ENCODE assay signal across 9 cellular contexts in genomic region chr6:158818008-158818579, GRCh38. TPM values are rescaled to one million over a fixed set of nuclear protein-coding genes. Genes with fewer than 3 reads are reported as not detected.
DNase-seq lines count a peak whose midpoint lies in the region; ATAC-seq, FAIRE-seq and TF ChIP-seq lines count a peak whose summit lies in the region.
"Had no signal": no experiment of that assay in that cellular context is flagged by ENCODE, and none has a peak within 500 bp of the region (broad histone marks: within the 10 kb centered on the region; RNA-seq: fewer than 3 reads in every experiment).

No MANE protein-coding gene starts in this region.

- peaks cover 2% of the 10 kb centered on the region for H3K36me3 ChIP-seq in neuron (ENCODE audit: insufficient read depth, low read length)
- H3K36me3 ChIP-seq in suprapubic skin = no peaks in the 10 kb centered on the region

- H3K4me1 ChIP-seq in neuron (ENCODE audit: insufficient read depth, low read length) = peaks cover 20% of the 10 kb centered on the region
- H3K4me1 ChIP-seq in suprapubic skin = peaks cover 51% of the 10 kb centered on the region

- TF ChIP-seq EP300 in suprapubic skin (IDR thresholded peaks at IDR 0.05) = no peak

- H3K4me3 ChIP-seq in fibroblast of villous mesenchyme (ENCODE audit: low read depth, low read length) = peak overlapping the region; percentile 87
- H3K4me3 ChIP-seq in neuron (ENCODE audit: low read length) = peak overlapping the region; percentile 64
- H3K4me3 ChIP-seq in suprapubic skin = peak overlapping the region; percentile 68

- no peak for TF ChIP-seq CTCF in fibroblast of villous mesenchyme (IDR thresholded peaks at IDR 0.05; ENCODE audit: insufficient read depth, low read depth, low read length)
- TF ChIP-seq CTCF in suprapubic skin (IDR thresholded peaks at IDR 0.05) = no peak

- no peaks in the 10 kb centered on the region for H3K9me3 ChIP-seq in neuron (ENCODE audit: low read length)
- no peaks in the 10 kb centered on the region for H3K9me3 ChIP-seq in suprapubic skin

- FAIRE-seq in HTR-8/SVneo (lab: Jason Lieb, UNC) = no peak
- FAIRE-seq: endometrium had no signal

- no peaks in the 10 kb centered on the region for H3K27me3 ChIP-seq in neuron (ENCODE audit: insufficient read depth, low read length)
- no peaks in the 10 kb centered on the region for H3K27me3 ChIP-seq in suprapubic skin

- H2AFZ ChIP-seq in neuron (ENCODE audit: low read depth, low read length) = peak overlapping the region; percentile 64

- peak overlapping the region; percentile 99 for H3K27ac ChIP-seq in suprapubic skin

- peak; percentile 28 for ATAC-seq in GM19395 (IDR thresholded peaks at IDR 0.05; ENCODE audit: unreplicated experiment)

- 1% methylated on average over 30 of the region's 53 CpGs for WGBS in suprapubic skin

- peak; percentile 73 to 92 for TF ChIP-seq POLR2A in suprapubic skin (IDR thresholded peaks at IDR 0.05)

- peak; percentile 88 for DNase-seq in CD1c-positive myeloid dendritic cell (ENCODE audit: extremely low spot score)
- DNase-seq in HTR-8/SVneo (ENCODE audit: insufficient read length, low spot score) = peak; percentile 73
- peak; percentile 88 for DNase-seq in RPMI8226
- DNase-seq in activated effector memory CD4-positive, alpha-beta T cell treated with anti-CD3 and anti-CD28 coated beads, Interleukin-2, amount 50 U/mL, for 16 hours = peak; percentile 94
- peak; percentile 83 for DNase-seq in fibroblast of villous mesenchyme (ENCODE audit: low read depth)
- peak; percentile 86 to 88 for DNase-seq in suprapubic skin (ENCODE audit: low spot score in 2 of 2)

RNA-seq across cellular contexts. Expression of gene EZR, which starts 1.1 kb away (rescaled TPM):
- 100 and 116 TPM in 2 replicates for total RNA-seq in fibroblast of villous mesenchyme
- 100 to 1,000 TPM; 154 to 394 (median 238) TPM for total RNA-seq in suprapubic skin

Comparison
In these comparisons a context has a peak if more than half of its experiments do, and no peak if none do; other contexts are left out.
1. Peak in every context shown above with its lines: DNase-seq, ATAC-seq, H3K4me3 ChIP-seq and H3K27ac ChIP-seq.